10 cellular contexts compared by ENCODE assay signal in genomic region chr17:66713533-66714042, GRCh38.
A peak's percentile ranks its signal among the peaks of the same experiment; 100 is the strongest.
DNase-seq lines count a peak whose midpoint lies in the region; TF ChIP-seq lines count a peak whose summit lies in the region.
"Had no signal": no experiment of that assay in that cellular context is flagged by ENCODE, and none has a peak within 500 bp of the region (broad histone marks: within the 10 kb centered on the region; RNA-seq: fewer than 3 reads in every experiment).

No MANE protein-coding gene starts in this region.

- peaks cover 20% of the 10 kb centered on the region for H3K36me3 Mint-ChIP-seq in activated CD4-positive, alpha-beta T cell treated with anti-CD3 and anti-CD28 coated beads, Interleukin-2, amount 10 ng/mL, durations not matched to agents 7 days and 5 days (ENCODE audit: low read depth)
- H3K36me3 Mint-ChIP-seq in HFFc6 (ENCODE audit: low read depth), result peaks cover 22% of the 10 kb centered on the region
- no peaks in the 10 kb centered on the region for H3K36me3 Mint-ChIP-seq in progenitor cell of endocrine pancreas (ENCODE audit: insufficient read depth)
- no peaks in the 10 kb centered on the region for H3K36me3 Mint-ChIP-seq in endothelial cell (ENCODE audit: low read depth, unreplicated experiment)

- TF ChIP-seq POLR2A in suprapubic skin (IDR thresholded peaks at IDR 0.05), result no peak

- no peak overlapping the region for H3K4me3 Mint-ChIP-seq in activated CD4-positive, alpha-beta T cell treated with anti-CD3 and anti-CD28 coated beads, Interleukin-2, amount 10 ng/mL, durations not matched to agents 7 days and 5 days
- H3K4me3 Mint-ChIP-seq in HFFc6 (no peak overlapping the region), progenitor cell of endocrine pancreas (ENCODE audit: low read depth) (no peak overlapping the region), endothelial cell (ENCODE audit: unreplicated experiment) (no peak overlapping the region)

- peak overlapping the region; percentile 69 for H3K27ac Mint-ChIP-seq in activated CD4-positive, alpha-beta T cell treated with anti-CD3 and anti-CD28 coated beads, Interleukin-2, amount 10 ng/mL, durations not matched to agents 7 days and 5 days
- H3K27ac Mint-ChIP-seq in HFFc6 (peak overlapping the region; percentile 29; the same call in 1 of the 2 replicates), progenitor cell of endocrine pancreas (peak overlapping the region; percentile 69), endothelial cell (ENCODE audit: unreplicated experiment) (no peak overlapping the region)

- no peak overlapping the region for H2AFZ ChIP-seq in SU-DHL-6 (ENCODE audit: low read depth, low read length, severe bottlenecking)

- POLR2A ChIA-PET in activated CD4-positive, alpha-beta T cell treated with anti-CD3 and anti-CD28 coated beads, Interleukin-2, amount 10 ng/mL, durations not matched to agents 7 days and 5 days (lab: Charles Lee), result interaction anchor here (0.5 kb wide), 1 partner anchor 60 kb away, joined by 3 read pairs; no protein-coding TSS in a partner anchor

- H3K4me1 ChIP-seq in suprapubic skin, result peaks cover 30% of the 10 kb centered on the region

- H3K4me1 Mint-ChIP-seq in activated CD4-positive, alpha-beta T cell treated with anti-CD3 and anti-CD28 coated beads, Interleukin-2, amount 10 ng/mL, durations not matched to agents 7 days and 5 days, result peaks cover 39% of the 10 kb centered on the region
- H3K4me1 Mint-ChIP-seq in HFFc6 (ENCODE audit: low read depth) (peaks cover 12% of the 10 kb centered on the region), progenitor cell of endocrine pancreas (ENCODE audit: low read depth) (peaks cover 32% of the 10 kb centered on the region), endothelial cell (ENCODE audit: unreplicated experiment) (peaks cover 30% of the 10 kb centered on the region)

- H3K9me3 Mint-ChIP-seq in activated CD4-positive, alpha-beta T cell treated with anti-CD3 and anti-CD28 coated beads, Interleukin-2, amount 10 ng/mL, durations not matched to agents 7 days and 5 days, result no peaks in the 10 kb centered on the region
- no peaks in the 10 kb centered on the region for H3K9me3 Mint-ChIP-seq in HFFc6
- no peaks in the 10 kb centered on the region for H3K9me3 Mint-ChIP-seq in progenitor cell of endocrine pancreas (ENCODE audit: low read depth)
- H3K9me3 Mint-ChIP-seq in endothelial cell (ENCODE audit: unreplicated experiment), result no peaks in the 10 kb centered on the region

- no peaks in the 10 kb centered on the region for H3K27me3 ChIP-seq in SU-DHL-6 (ENCODE audit: low read length)
- H3K27me3 ChIP-seq in suprapubic skin, result no peaks in the 10 kb centered on the region

- H3K36me3 ChIP-seq in SU-DHL-6 (ENCODE audit: low read length) (no peaks in the 10 kb centered on the region), suprapubic skin (no peaks in the 10 kb centered on the region)

- TF ChIP-seq CTCF in HFFc6 (IDR thresholded peaks at IDR 0.05) (no peak), SU-DHL-6 (IDR thresholded peaks at IDR 0.05; ENCODE audit: insufficient read depth, low read length, poor library complexity, severe bottlenecking) (no peak), progenitor cell of endocrine pancreas (IDR thresholded peaks at IDR 0.05; ENCODE audit: unreplicated experiment) (no peak), suprapubic skin (IDR thresholded peaks at IDR 0.05) (no peak), endothelial cell (IDR thresholded peaks at IDR 0.05; ENCODE audit: unreplicated experiment) (no peak)

- no peaks in the 10 kb centered on the region for H3K27me3 Mint-ChIP-seq in activated CD4-positive, alpha-beta T cell treated with anti-CD3 and anti-CD28 coated beads, Interleukin-2, amount 10 ng/mL, durations not matched to agents 7 days and 5 days
- H3K27me3 Mint-ChIP-seq in HFFc6 (ENCODE audit: insufficient read depth), result peaks cover 8% of the 10 kb centered on the region
- no peaks in the 10 kb centered on the region for H3K27me3 Mint-ChIP-seq in progenitor cell of endocrine pancreas
- no peaks in the 10 kb centered on the region for H3K27me3 Mint-ChIP-seq in endothelial cell (ENCODE audit: unreplicated experiment)

- 74% methylated on average over 6 of the region's 6 CpGs for WGBS in suprapubic skin

- no peaks in the 10 kb centered on the region for H3K9me3 ChIP-seq in SU-DHL-6 (ENCODE audit: insufficient read depth, low read length)
- no peaks in the 10 kb centered on the region for H3K9me3 ChIP-seq in suprapubic skin

- H3K4me3 ChIP-seq in SU-DHL-6 (ENCODE audit: insufficient read depth, low read length, poor library complexity, severe bottlenecking) (no peak overlapping the region), suprapubic skin (no peak overlapping the region)
- H3K4me3 ChIP-seq: smooth muscle cell had no signal

- H3F3A ChIP-seq in SU-DHL-6 (ENCODE audit: insufficient read depth), result peaks cover 2% of the 10 kb centered on the region; the same call in 1 of the 2 replicates

- H3K9ac ChIP-seq in SU-DHL-6 (ENCODE audit: low read length), result peak overlapping the region; percentile 4; the same call in 1 of the 2 replicates

- CTCF ChIA-PET in activated CD4-positive, alpha-beta T cell treated with anti-CD3 and anti-CD28 coated beads, Interleukin-2, amount 10 ng/mL, durations not matched to agents 7 days and 5 days (lab: Charles Lee), result interaction anchor here (1.0 to 1.9 kb wide), 2 partner anchors 8 to 22 kb away, joined by 3 to 7 read pairs; no protein-coding TSS in a partner anchor

- peak overlapping the region; percentile 73 for H3K27ac ChIP-seq in SU-DHL-6 (ENCODE audit: low read depth, low read length)
- no peak overlapping the region for H3K27ac ChIP-seq in suprapubic skin

- H3K4me2 ChIP-seq in SU-DHL-6 (ENCODE audit: low read depth, low read length, poor library complexity, severe bottlenecking), result peak overlapping the region; percentile 24
- H3K4me2 ChIP-seq: smooth muscle cell had no signal

- no peaks in the 10 kb centered on the region for H3K79me2 ChIP-seq in SU-DHL-6 (ENCODE audit: insufficient read depth, low read length)

- no peaks in the 10 kb centered on the region for H4K20me1 ChIP-seq in SU-DHL-6 (ENCODE audit: low read depth, low read length)

- no peak for TF ChIP-seq EP300 in suprapubic skin (IDR thresholded peaks at IDR 0.05)

- H3K9me2 ChIP-seq in SU-DHL-6 (replicated peaks; ENCODE audit: insufficient read depth, low read length), result no peaks in the 10 kb centered on the region

- DNase-seq in activated CD4-positive, alpha-beta T cell treated with anti-CD3 and anti-CD28 coated beads, Interleukin-2, amount 10 ng/mL, durations not matched to agents 7 days and 5 days, result no peak
- no peak for DNase-seq in activated CD4-positive, alpha-beta T cell treated with anti-CD3 and anti-CD28 coated beads for 4 hours
- no peak for DNase-seq in HFFc6
- no peak for DNase-seq in progenitor cell of endocrine pancreas (ENCODE audit: low spot score, unreplicated experiment)
- no peak for DNase-seq in NCI-H1092 (lab: John Stamatoyannopoulos, UW)
- no peak for DNase-seq in suprapubic skin (ENCODE audit: low spot score in 2 of 2)
- no peak for DNase-seq in endothelial cell (ENCODE audit: low spot score)
- DNase-seq: AML-193 had no signal
